ENCODE assay signal across 14 cellular contexts in the genomic region with DNA sequence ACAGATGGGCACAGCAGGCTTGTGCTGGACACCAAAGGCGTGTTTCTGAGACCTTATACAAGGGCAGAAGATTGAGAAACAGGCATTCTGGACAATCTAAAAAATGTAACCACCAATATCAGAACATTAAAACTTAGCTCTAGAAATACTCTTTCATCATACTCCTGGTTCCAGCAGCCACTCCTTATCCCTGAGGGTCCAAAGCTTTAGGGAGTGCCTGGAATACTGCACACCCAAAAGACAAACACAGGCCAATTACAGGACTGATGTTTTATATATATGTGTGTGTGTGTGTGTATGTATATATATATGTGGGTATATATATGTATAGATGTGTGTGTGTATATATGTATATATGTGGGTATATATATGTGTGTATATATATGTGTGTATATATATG. TPM values are rescaled to one million over a fixed set of nuclear protein-coding genes. Genes with fewer than 3 reads are reported as not detected.
DNase-seq lines count a peak whose midpoint lies in the region; ATAC-seq and TF ChIP-seq lines count a peak whose summit lies in the region.
"Had no signal": no experiment of that assay in that cellular context is flagged by ENCODE, and none has a peak within 500 bp of the region (broad histone marks: within the 10 kb centered on the region; RNA-seq: fewer than 3 reads in every experiment).

No MANE protein-coding gene starts in this region.

- no peak overlapping the region for H3K27ac Mint-ChIP-seq in nephron progenitor cell
- no peak overlapping the region for H3K27ac Mint-ChIP-seq in stimulated activated naive CD8-positive, alpha-beta T cell treated with anti-CD3 and anti-CD28 coated beads, Interleukin-15, amount 100 ng/mL, for 72 hours
- H3K27ac Mint-ChIP-seq: CD4-positive, CD25-positive, alpha-beta regulatory T cell; HFFc6 had no signal

- no peaks in the 10 kb centered on the region for H3K9me2 ChIP-seq in hepatocyte (replicated peaks; ENCODE audit: insufficient read depth)

- no peaks in the 10 kb centered on the region for H4K20me1 ChIP-seq in hepatocyte (ENCODE audit: insufficient read depth, poor library complexity, severe bottlenecking)

- H3K4me3 Mint-ChIP-seq in nephron progenitor cell: no peak overlapping the region
- H3K4me3 Mint-ChIP-seq in stimulated activated naive CD8-positive, alpha-beta T cell treated with anti-CD3 and anti-CD28 coated beads, Interleukin-15, amount 100 ng/mL, for 72 hours: no peak overlapping the region
- H3K4me3 Mint-ChIP-seq: CD4-positive, CD25-positive, alpha-beta regulatory T cell; HFFc6 had no signal

- peaks cover 30% of the 10 kb centered on the region for H3K36me3 Mint-ChIP-seq in nephron progenitor cell (ENCODE audit: low read depth)
- H3K36me3 Mint-ChIP-seq: CD4-positive, CD25-positive, alpha-beta regulatory T cell had no signal

- TF ChIP-seq CTCF in Peyer's patch (IDR thresholded peaks at IDR 0.05): no peak
- TF ChIP-seq CTCF in hepatocyte (IDR thresholded peaks at IDR 0.05; ENCODE audit: poor library complexity): no peak
- TF ChIP-seq CTCF in stomach (IDR thresholded peaks at IDR 0.05): no peak
- TF ChIP-seq CTCF in nephron progenitor cell (IDR thresholded peaks at IDR 0.05): no peak

- H3K27me3 ChIP-seq in Peyer's patch (no peaks in the 10 kb centered on the region), hepatocyte (no peaks in the 10 kb centered on the region), mucosa of rectum (ENCODE audit: control insufficient read depth in 2 of 2, insufficient read depth in 2 of 2, low read length in 2 of 2) (no peaks in the 10 kb centered on the region), stomach (no peaks in the 10 kb centered on the region)
- H3K27me3 ChIP-seq: BLaER1 treated with 17β-estradiol and CSF1 and Interleukin-3, amounts not matched to agents 10 nM and 100 nM had no signal

- H3K79me2 ChIP-seq in hepatocyte: peaks cover 61% of the 10 kb centered on the region

- TF ChIP-seq POLR2A in Peyer's patch (IDR thresholded peaks at IDR 0.05) (no peak), stomach (IDR thresholded peaks at IDR 0.05) (no peak)

- peak overlapping the region; percentile 47 for H3K4me2 ChIP-seq in hepatocyte
- H3K4me2 ChIP-seq: BLaER1 treated with 17β-estradiol and CSF1 and Interleukin-3, amounts not matched to agents 10 nM and 100 nM had no signal

- TF ChIP-seq EP300 in stomach (IDR thresholded peaks at IDR 0.05): no peak

- H3K4me1 ChIP-seq in Peyer's patch: peaks cover 0 to 22% (median 0%) of the 10 kb centered on the region in 4 donors
- peaks cover 24% of the 10 kb centered on the region for H3K4me1 ChIP-seq in hepatocyte (ENCODE audit: insufficient read depth)
- peaks cover 37 to 47% of the 10 kb centered on the region in 2 donors for H3K4me1 ChIP-seq in mucosa of rectum (ENCODE audit: control insufficient read depth in 2 of 2, insufficient read depth in 2 of 2, low read length in 2 of 2)
- H3K4me1 ChIP-seq in stomach: peaks cover 6 to 25% (median 17%) of the 10 kb centered on the region in 4 donors

- DNase-seq in Peyer's patch (no peak), hepatocyte (ENCODE audit: low spot score) (no peak), stomach (no peak), hypothalamus (lab: John Stamatoyannopoulos, UW) (no peak), nephron progenitor cell (no peak)
- DNase-seq in stimulated activated naive CD8-positive, alpha-beta T cell treated with anti-CD3 and anti-CD28 coated beads, Interleukin-15, amount 100 ng/mL, for 72 hours: no peak
- DNase-seq: ACHN; CD4-positive, CD25-positive, alpha-beta regulatory T cell; DMS53; HCEC 1CT; HFFc6 had no signal

- intact Hi-C loops in stomach (cut with DNase I; ENCODE audit: low total_unique reads): no loop called here

- no peaks in the 10 kb centered on the region for H3K9me3 Mint-ChIP-seq in nephron progenitor cell
- H3K9me3 Mint-ChIP-seq in stimulated activated naive CD8-positive, alpha-beta T cell treated with anti-CD3 and anti-CD28 coated beads, Interleukin-15, amount 100 ng/mL, for 72 hours: no peaks in the 10 kb centered on the region
- H3K9me3 Mint-ChIP-seq: CD4-positive, CD25-positive, alpha-beta regulatory T cell; HFFc6 had no signal

- H3K4me3 ChIP-seq in Peyer's patch (no peak overlapping the region), hepatocyte (no peak overlapping the region), mucosa of rectum (ENCODE audit: low read length in 2 of 2) (peak overlapping the region in 1 of 2 donors; percentile 62), stomach (no peak overlapping the region)
- H3K4me3 ChIP-seq: BLaER1 treated with 17β-estradiol and CSF1 and Interleukin-3, amounts not matched to agents 10 nM and 100 nM; GM12878 had no signal

- H3K9ac ChIP-seq in mucosa of rectum (ENCODE audit: low read depth in 1 of 2, low read length in 2 of 2): peak overlapping the region; percentile 70 to 72
- H3K9ac ChIP-seq: BLaER1 treated with 17β-estradiol and CSF1 and Interleukin-3, amounts not matched to agents 10 nM and 100 nM had no signal

- H3K27me3 Mint-ChIP-seq in nephron progenitor cell (ENCODE audit: low read depth, poor library complexity): peaks cover 3% of the 10 kb centered on the region
- no peaks in the 10 kb centered on the region for H3K27me3 Mint-ChIP-seq in stimulated activated naive CD8-positive, alpha-beta T cell treated with anti-CD3 and anti-CD28 coated beads, Interleukin-15, amount 100 ng/mL, for 72 hours

- no peaks in the 10 kb centered on the region for H3K36me3 ChIP-seq in Peyer's patch
- no peaks in the 10 kb centered on the region for H3K36me3 ChIP-seq in hepatocyte (replicated peaks; ENCODE audit: insufficient read depth, low read depth)
- H3K36me3 ChIP-seq in mucosa of rectum (ENCODE audit: control insufficient read depth in 2 of 2, insufficient read depth in 2 of 2, low read length in 2 of 2): no peaks in the 10 kb centered on the region
- no peaks in the 10 kb centered on the region for H3K36me3 ChIP-seq in stomach

- H3K27ac ChIP-seq in Peyer's patch (peak overlapping the region in 3 of 4 donors; percentile 40 to 76 (median 43)), hepatocyte (peak overlapping the region; percentile 75), mucosa of rectum (ENCODE audit: low read depth in 2 of 2, low read length in 2 of 2) (peak overlapping the region; percentile 90 to 93), stomach (peak overlapping the region in 4 of 5 donors; percentile 5 to 50 (median 33))
- H3K27ac ChIP-seq: BLaER1 treated with 17β-estradiol and CSF1 and Interleukin-3, amounts not matched to agents 10 nM and 100 nM had no signal

- H3K4me1 Mint-ChIP-seq in nephron progenitor cell: peaks cover 27% of the 10 kb centered on the region
- no peaks in the 10 kb centered on the region for H3K4me1 Mint-ChIP-seq in stimulated activated naive CD8-positive, alpha-beta T cell treated with anti-CD3 and anti-CD28 coated beads, Interleukin-15, amount 100 ng/mL, for 72 hours
- H3K4me1 Mint-ChIP-seq: CD4-positive, CD25-positive, alpha-beta regulatory T cell had no signal

- ATAC-seq in stimulated activated naive CD8-positive, alpha-beta T cell treated with anti-CD3 and anti-CD28 coated beads, Interleukin-15, amount 100 ng/mL, for 72 hours: no peak
- ATAC-seq: GM12878 had no signal

- WGBS in hepatocyte (ENCODE audit: low lambda C conversion rate, missing lambda C conversion rate): 96% methylated on average over 1 of the region's 1 CpG
- 68 to 92% (median 77%) methylated on average over 1 of the region's 1 CpG for WGBS in stomach, 5 donors

- no peak overlapping the region for H2AFZ ChIP-seq in hepatocyte

- H3K9me3 ChIP-seq in Peyer's patch: no peaks in the 10 kb centered on the region
- H3K9me3 ChIP-seq in hepatocyte (ENCODE audit: low read depth): no peaks in the 10 kb centered on the region
- no peaks in the 10 kb centered on the region for H3K9me3 ChIP-seq in mucosa of rectum (ENCODE audit: control insufficient read depth in 2 of 2, low read length in 2 of 2)
- no peaks in the 10 kb centered on the region for H3K9me3 ChIP-seq in stomach

RNA-seq across cellular contexts. Expression of a gene that starts 39.6 kb away (rescaled TPM):
- total RNA-seq in Peyer's patch (10 to 100 TPM; 14.7 to 37.1 (median 24.5) TPM), hepatocyte (20.5 and 24.4 TPM in 2 replicates), stomach (10 to 100 TPM in 4 of 5 donors, 1 to 10 TPM in 1; 1.8 to 98.7 (median 24.6) TPM)
- polyA plus RNA-seq in hepatocyte (29.5 and 32.3 TPM in 2 replicates), stomach (1 to 10 TPM; 3.1 to 5.5 (median 5.0) TPM)

Comparison
In these comparisons a context has a peak if more than half of its experiments do, and no peak if none do; other contexts are left out.
1. H3K27ac ChIP-seq: peak in every context shown above with its lines; median percentile 92 in mucosa of rectum; 75 in hepatocyte; 43 in Peyer's patch; 33 in stomach.